In genomic region chr5:67021522-67022316, GRCh38 we compare ENCODE assay signal across 18 cellular contexts.
DNase-seq lines count a peak whose midpoint lies in the region; ATAC-seq and TF ChIP-seq lines count a peak whose summit lies in the region.
"Had no signal": no experiment of that assay in that cellular context is flagged by ENCODE, and none has a peak within 500 bp of the region (broad histone marks: within the 10 kb centered on the region; RNA-seq: fewer than 3 reads in every experiment).

No MANE protein-coding gene starts in this region.

- H3K27me3 ChIP-seq in BE2C: no peaks in the 10 kb centered on the region
- H3K27me3 ChIP-seq: testis had no signal

- no peaks in the 10 kb centered on the region for H3K4me1 ChIP-seq in BE2C
- H3K4me1 ChIP-seq: testis had no signal

- intact Hi-C loops in activated CD4-positive, alpha-beta T cell treated with anti-CD3 and anti-CD28 coated beads for 36 hours (cut with DNase I, micrococcal nuclease): loop anchor here (1.0 to 10.0 kb wide), 4 partner anchors 9 to 867 kb away; no protein-coding TSS in a partner anchor

- no peak for DNase-seq in activated CD4-positive, alpha-beta T cell treated with anti-CD3 and anti-CD28 coated beads for 36 hours
- no peak for DNase-seq in activated CD4-positive, alpha-beta T cell treated with anti-CD3 and anti-CD28 coated beads, Interleukin-2, amount 50 U/mL, for 4 hours
- DNase-seq in fibroblast of gingiva (ENCODE audit: low read depth): peak; percentile 51
- no peak for DNase-seq in BE2C
- no peak for DNase-seq in NCI-H526 treated with DMSO at 0.1 percent for 48 hours (lab: John Stamatoyannopoulos, UW)
- DNase-seq: 8988T; activated CD4-positive, alpha-beta memory T cell treated with anti-CD3 and anti-CD28 coated beads for 36 hours; amniotic stem cell; Calu3; hypothalamus; NCI-H2171; retina; testis had no signal

- POLR2A ChIA-PET in activated CD4-positive, alpha-beta T cell treated with anti-CD3 and anti-CD28 coated beads for 36 hours (lab: Charles Lee): no interaction called here

- H3K4me3 Mint-ChIP-seq in activated CD4-positive, alpha-beta T cell treated with anti-CD3 and anti-CD28 coated beads for 36 hours: no peak overlapping the region
- H3K4me3 Mint-ChIP-seq in stimulated activated memory B cell treated with anti-CD40 and anti-IgM and Interleukin-4, amounts not matched to agents 10 μg/mL and 1 μg/mL and 100 μg/mL, for 72 hours: no peak overlapping the region
- H3K4me3 Mint-ChIP-seq: activated CD4-positive, alpha-beta memory T cell treated with anti-CD3 and anti-CD28 coated beads for 36 hours; T-helper 1 cell treated with Interleukin-12 subunit alpha and Interleukin-12 subunit beta and Interleukin-4 antibody, amounts not matched to agents 30 μg/mL and 1 μg/mL, for 36 hours had no signal

- H3K36me3 Mint-ChIP-seq in activated CD4-positive, alpha-beta T cell treated with anti-CD3 and anti-CD28 coated beads for 36 hours (ENCODE audit: low read depth): peaks cover 7% of the 10 kb centered on the region
- H3K36me3 Mint-ChIP-seq in stimulated activated memory B cell treated with anti-CD40 and anti-IgM and Interleukin-4, amounts not matched to agents 10 μg/mL and 1 μg/mL and 100 μg/mL, for 72 hours: no peaks in the 10 kb centered on the region

- H3K4me3 ChIP-seq in BE2C (ENCODE audit: low read depth, low read length): no peak overlapping the region
- H3K4me3 ChIP-seq: PC-9, testis had no signal

- peak; percentile 97 for ATAC-seq in activated CD4-positive, alpha-beta T cell treated with anti-CD3 and anti-CD28 coated beads for 36 hours
- peak; percentile 58 for ATAC-seq in HG03469 (IDR thresholded peaks at IDR 0.05; ENCODE audit: unreplicated experiment)
- ATAC-seq in stimulated activated memory B cell treated with anti-CD40 and anti-IgM and Interleukin-4, amounts not matched to agents 10 μg/mL and 1 μg/mL and 100 μg/mL, for 72 hours: peak; percentile 68
- no peak for ATAC-seq in GM21528 (IDR thresholded peaks at IDR 0.05; ENCODE audit: low FRiP score, unreplicated experiment)

- no peak for TF ChIP-seq CTCF in BE2C (IDR thresholded peaks at IDR 0.05; ENCODE audit: low read depth, low read length)

- peaks cover 54% of the 10 kb centered on the region for H3K4me1 Mint-ChIP-seq in activated CD4-positive, alpha-beta T cell treated with anti-CD3 and anti-CD28 coated beads for 36 hours
- no peaks in the 10 kb centered on the region for H3K4me1 Mint-ChIP-seq in stimulated activated memory B cell treated with anti-CD40 and anti-IgM and Interleukin-4, amounts not matched to agents 10 μg/mL and 1 μg/mL and 100 μg/mL, for 72 hours

- H3K36me3 ChIP-seq in BE2C: no peaks in the 10 kb centered on the region

- CTCF ChIA-PET in activated CD4-positive, alpha-beta T cell treated with anti-CD3 and anti-CD28 coated beads for 36 hours (lab: Charles Lee): interaction anchor here (0.6 to 1.2 kb wide), 2 partner anchors 12 to 218 kb away, joined by 3 to 4 read pairs; no protein-coding TSS in a partner anchor

- no peak overlapping the region for H3K27ac Mint-ChIP-seq in activated CD4-positive, alpha-beta T cell treated with anti-CD3 and anti-CD28 coated beads for 36 hours
- no peak overlapping the region for H3K27ac Mint-ChIP-seq in stimulated activated memory B cell treated with anti-CD40 and anti-IgM and Interleukin-4, amounts not matched to agents 10 μg/mL and 1 μg/mL and 100 μg/mL, for 72 hours
- H3K27ac Mint-ChIP-seq: activated CD4-positive, alpha-beta memory T cell treated with anti-CD3 and anti-CD28 coated beads for 36 hours; T-helper 1 cell treated with Interleukin-12 subunit alpha and Interleukin-12 subunit beta and Interleukin-4 antibody, amounts not matched to agents 30 μg/mL and 1 μg/mL, for 36 hours had no signal

- H3K27me3 Mint-ChIP-seq in activated CD4-positive, alpha-beta T cell treated with anti-CD3 and anti-CD28 coated beads for 36 hours: no peaks in the 10 kb centered on the region
- H3K27me3 Mint-ChIP-seq in stimulated activated memory B cell treated with anti-CD40 and anti-IgM and Interleukin-4, amounts not matched to agents 10 μg/mL and 1 μg/mL and 100 μg/mL, for 72 hours: no peaks in the 10 kb centered on the region
- H3K27me3 Mint-ChIP-seq: activated CD4-positive, alpha-beta memory T cell treated with anti-CD3 and anti-CD28 coated beads for 36 hours had no signal

- no peaks in the 10 kb centered on the region for H3K9me3 Mint-ChIP-seq in activated CD4-positive, alpha-beta T cell treated with anti-CD3 and anti-CD28 coated beads for 36 hours (ENCODE audit: low read depth)
- H3K9me3 Mint-ChIP-seq in stimulated activated memory B cell treated with anti-CD40 and anti-IgM and Interleukin-4, amounts not matched to agents 10 μg/mL and 1 μg/mL and 100 μg/mL, for 72 hours: no peaks in the 10 kb centered on the region
- H3K9me3 Mint-ChIP-seq: activated CD4-positive, alpha-beta memory T cell treated with anti-CD3 and anti-CD28 coated beads for 36 hours; T-helper 1 cell treated with Interleukin-12 subunit alpha and Interleukin-12 subunit beta and Interleukin-4 antibody, amounts not matched to agents 30 μg/mL and 1 μg/mL, for 36 hours had no signal

- H3K9me3 ChIP-seq in BE2C: no peaks in the 10 kb centered on the region
- H3K9me3 ChIP-seq: testis had no signal
